In genomic region chr3:150251654-150252053, GRCh38 we compare ENCODE assay signal across 15 cellular contexts.
DNase-seq lines count a peak whose midpoint lies in the region; FAIRE-seq and TF ChIP-seq lines count a peak whose summit lies in the region.
"Had no signal": no experiment of that assay in that cellular context is flagged by ENCODE, and none has a peak within 500 bp of the region (broad histone marks: within the 10 kb centered on the region; RNA-seq: fewer than 3 reads in every experiment).

No MANE protein-coding gene starts in this region.

- no peaks in the 10 kb centered on the region for H3K36me3 ChIP-seq in esophagus muscularis mucosa
- H3K36me3 ChIP-seq in neural progenitor cell: no peaks in the 10 kb centered on the region
- H3K36me3 ChIP-seq: cardiac muscle cell, MG63 had no signal

- H3K9me3 ChIP-seq in esophagus muscularis mucosa (no peaks in the 10 kb centered on the region), neural progenitor cell (ENCODE audit: low read depth) (no peaks in the 10 kb centered on the region)
- H3K9me3 ChIP-seq: MG63 had no signal

- peaks cover under 1% of the 10 kb centered on the region for H3K9me3 Mint-ChIP-seq in neural progenitor cell
- H3K9me3 Mint-ChIP-seq: activated T-helper 17 cell treated with anti-CD3 and anti-CD28 coated beads, Interleukin-2, amount 50 U/mL, for 72 hours; T-helper 1 cell treated with Interleukin-12 subunit alpha and Interleukin-12 subunit beta and Interleukin-4 antibody, amounts not matched to agents 30 μg/mL and 1 μg/mL, for 36 hours had no signal

- H3K79me2 ChIP-seq in neural progenitor cell (ENCODE audit: low read depth): no peaks in the 10 kb centered on the region

- intact Hi-C loops in esophagus muscularis mucosa (cut with DNase I): no loop called here

- no peak overlapping the region for H3K27ac Mint-ChIP-seq in neural progenitor cell
- H3K27ac Mint-ChIP-seq: activated CD4-positive, alpha-beta T cell treated with anti-CD3 and anti-CD28 coated beads, Interleukin-2, amount 10 ng/mL, durations not matched to agents 24 days and 14 days; activated T-helper 17 cell treated with anti-CD3 and anti-CD28 coated beads, Interleukin-2, amount 50 U/mL, for 72 hours; T-helper 1 cell treated with Interleukin-12 subunit alpha and Interleukin-12 subunit beta and Interleukin-4 antibody, amounts not matched to agents 30 μg/mL and 1 μg/mL, for 36 hours had no signal

- peaks cover 52% of the 10 kb centered on the region for H3K4me1 Mint-ChIP-seq in neural progenitor cell
- H3K4me1 Mint-ChIP-seq: activated CD4-positive, alpha-beta T cell treated with anti-CD3 and anti-CD28 coated beads, Interleukin-2, amount 10 ng/mL, durations not matched to agents 24 days and 14 days; activated T-helper 17 cell treated with anti-CD3 and anti-CD28 coated beads, Interleukin-2, amount 50 U/mL, for 72 hours had no signal

- TF ChIP-seq CTCF in esophagus muscularis mucosa (IDR thresholded peaks at IDR 0.05) (no peak), neural progenitor cell (IDR thresholded peaks at IDR 0.05) (no peak)

- H3K4me3 ChIP-seq in esophagus muscularis mucosa (no peak overlapping the region), neural progenitor cell (no peak overlapping the region)
- H3K4me3 ChIP-seq: cardiac muscle cell, MG63 had no signal

- H3K36me3 Mint-ChIP-seq in neural progenitor cell: no peaks in the 10 kb centered on the region

- peak overlapping the region; percentile 34 for H3K4me2 ChIP-seq in neural progenitor cell

- 30% methylated on average over 2 of the region's 2 CpGs for WGBS in esophagus muscularis mucosa

- peak; percentile 61 for FAIRE-seq in RCC 7860 (lab: Jason Lieb, UNC)
- FAIRE-seq: small intestine had no signal

- H3K4me3 Mint-ChIP-seq in neural progenitor cell: no peak overlapping the region
- H3K4me3 Mint-ChIP-seq: activated CD4-positive, alpha-beta T cell treated with anti-CD3 and anti-CD28 coated beads, Interleukin-2, amount 10 ng/mL, durations not matched to agents 24 days and 14 days; activated T-helper 17 cell treated with anti-CD3 and anti-CD28 coated beads, Interleukin-2, amount 50 U/mL, for 72 hours; T-helper 1 cell treated with Interleukin-12 subunit alpha and Interleukin-12 subunit beta and Interleukin-4 antibody, amounts not matched to agents 30 μg/mL and 1 μg/mL, for 36 hours had no signal

- no peaks in the 10 kb centered on the region for H3K27me3 Mint-ChIP-seq in neural progenitor cell (ENCODE audit: insufficient read depth, low read depth)

- peak; percentile 56 for DNase-seq in AG08395 (ENCODE audit: low spot score)
- DNase-seq in RCC 7860 (ENCODE audit: low spot score): peak; percentile 57
- DNase-seq in esophagus muscularis mucosa (ENCODE audit: extremely low spot score): no peak
- DNase-seq in neural progenitor cell (ENCODE audit: low spot score): no peak
- DNase-seq in effector CD8-positive, alpha-beta T cell (lab: John Stamatoyannopoulos, UW): no peak
- DNase-seq in Ammon's horn (ENCODE audit: low spot score): no peak
- DNase-seq in cortex of kidney (lab: John Stamatoyannopoulos, UW): no peak
- no peak for DNase-seq in HUDEP-2 (lab: John Stamatoyannopoulos, UW; ENCODE audit: unreplicated experiment in 76 of 76)
- DNase-seq: ACHN; activated CD4-positive, alpha-beta T cell treated with anti-CD3 and anti-CD28 coated beads, Interleukin-2, amount 10 ng/mL, durations not matched to agents 24 days and 14 days; MG63; small intestine had no signal

- H3K4me1 ChIP-seq in esophagus muscularis mucosa: peaks cover 23 to 80% (median 71%) of the 10 kb centered on the region in 4 donors
- H3K4me1 ChIP-seq in neural progenitor cell: peaks cover 24% of the 10 kb centered on the region

- H3F3A ChIP-seq in neural progenitor cell (ENCODE audit: low read depth): no peaks in the 10 kb centered on the region

- H3K27me3 ChIP-seq in esophagus muscularis mucosa: no peaks in the 10 kb centered on the region
- no peaks in the 10 kb centered on the region for H3K27me3 ChIP-seq in neural progenitor cell
- H3K27me3 ChIP-seq: cardiac muscle cell, MG63 had no signal

- no peaks in the 10 kb centered on the region for H4K20me1 ChIP-seq in neural progenitor cell (ENCODE audit: low read depth)

- no peak for TF ChIP-seq POLR2A in esophagus muscularis mucosa (IDR thresholded peaks at IDR 0.05; ENCODE audit: low read depth)

- H3K27ac ChIP-seq in esophagus muscularis mucosa (replicated peaks in 1 of 4) (peak overlapping the region; percentile 72 to 81 (median 78)), neural progenitor cell (no peak overlapping the region)
- H3K27ac ChIP-seq: cardiac muscle cell had no signal

- no peak overlapping the region for H3K9ac ChIP-seq in neural progenitor cell

- H2AFZ ChIP-seq in neural progenitor cell (replicated peaks): peak overlapping the region; percentile 15

- no peak for TF ChIP-seq EP300 in esophagus muscularis mucosa (IDR thresholded peaks at IDR 0.05)

Comparison
In these comparisons a context has a peak if more than half of its experiments do, and no peak if none do; other contexts are left out.
1. DNase-seq: peak in AG08395 (single experiment) and RCC 7860 (single experiment); none in esophagus muscularis mucosa (single experiment), neural progenitor cell (single experiment), effector CD8-positive, alpha-beta T cell (single experiment), Ammon's horn (single experiment), cortex of kidney (single experiment) and HUDEP-2 (0 of 76).